Comparison of ENCODE assay signal across 25 cellular contexts in the genomic region with DNA sequence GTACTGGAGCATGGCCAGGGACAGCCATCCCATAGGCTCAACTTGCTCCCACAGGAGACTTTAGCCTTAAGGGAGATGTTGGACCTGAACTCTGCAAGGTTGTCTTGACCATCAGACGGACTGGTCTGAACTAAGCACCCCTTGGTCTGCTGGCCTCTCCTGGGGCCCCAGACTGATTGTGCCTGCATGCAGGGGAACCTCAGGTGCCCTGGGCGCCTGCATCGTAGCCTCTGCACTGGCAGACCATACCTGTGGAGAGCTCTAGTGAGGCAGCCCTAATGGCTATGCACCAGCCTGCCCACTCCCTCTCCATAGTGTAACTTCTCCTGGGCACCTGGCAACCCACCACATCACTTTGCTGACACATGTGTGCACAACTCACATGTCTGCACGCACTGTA.
"Had no signal": no experiment of that assay in that cellular context is flagged by ENCODE, and none has a peak within 500 bp of the region (broad histone marks: within the 10 kb centered on the region; RNA-seq: fewer than 3 reads in every experiment).

No MANE protein-coding gene starts in this region.

- H3K4me1 ChIP-seq: heart left ventricle, left ventricle myocardium inferior, neural progenitor cell, right atrium auricular region, spleen, tibial nerve, vagina had no signal

- H3K27me3 ChIP-seq: heart left ventricle, neural progenitor cell, ovary, right atrium auricular region, spleen, tibial nerve, vagina had no signal

- H3K4me1 Mint-ChIP-seq: mesothelial cell of epicardium; naive B cell; nephron progenitor cell; neural progenitor cell; stimulated activated naive B cell treated with anti-CD40 and anti-IgM and Interleukin-4, amounts not matched to agents 10 μg/mL and 1 μg/mL and 100 μg/mL, for 72 hours had no signal

- H3K4me3 Mint-ChIP-seq: mesothelial cell of epicardium; naive B cell; natural killer cell; nephron progenitor cell; neural progenitor cell; stimulated activated naive B cell treated with anti-CD40 and anti-IgM and Interleukin-4, amounts not matched to agents 10 μg/mL and 1 μg/mL and 100 μg/mL, for 72 hours; stimulated activated naive CD8-positive, alpha-beta T cell treated with anti-CD3 and anti-CD28 coated beads, Interleukin-15, Interleukin-2, amounts not matched to agents 100 ng/mL and 50 ng/mL, for 24 hours; type B pancreatic cell had no signal

- H3K9ac ChIP-seq: neural progenitor cell had no signal

- ATAC-seq: heart left ventricle, natural killer cell, sciatic nerve had no signal

- H3K9me3 ChIP-seq: ovary, right atrium auricular region, spleen, tibial nerve, vagina had no signal

- H3K27ac ChIP-seq: heart left ventricle, left ventricle myocardium inferior, neural progenitor cell, ovary, right atrium auricular region, spleen, tibial nerve, vagina had no signal

- H3K27ac Mint-ChIP-seq: mesothelial cell of epicardium; natural killer cell; nephron progenitor cell; neural progenitor cell; progenitor cell of endocrine pancreas; stimulated activated naive B cell treated with anti-CD40 and anti-IgM and Interleukin-4, amounts not matched to agents 10 μg/mL and 1 μg/mL and 100 μg/mL, for 72 hours; stimulated activated naive CD8-positive, alpha-beta T cell treated with anti-CD3 and anti-CD28 coated beads, Interleukin-15, Interleukin-2, amounts not matched to agents 100 ng/mL and 50 ng/mL, for 24 hours; type B pancreatic cell had no signal

- H3K4me3 ChIP-seq: heart left ventricle, left ventricle myocardium inferior, lung, neural progenitor cell, ovary, right atrium auricular region, spleen, tibial nerve, vagina had no signal

- H3K36me3 Mint-ChIP-seq: immature natural killer cell; mesothelial cell of epicardium; naive B cell; natural killer cell; neural progenitor cell; stimulated activated naive B cell treated with anti-CD40 and anti-IgM and Interleukin-4, amounts not matched to agents 10 μg/mL and 1 μg/mL and 100 μg/mL, for 72 hours; type B pancreatic cell had no signal

- H3K27me3 Mint-ChIP-seq: naive B cell; progenitor cell of endocrine pancreas; stimulated activated naive B cell treated with anti-CD40 and anti-IgM and Interleukin-4, amounts not matched to agents 10 μg/mL and 1 μg/mL and 100 μg/mL, for 72 hours; stimulated activated naive CD8-positive, alpha-beta T cell treated with anti-CD3 and anti-CD28 coated beads, Interleukin-15, Interleukin-2, amounts not matched to agents 100 ng/mL and 50 ng/mL, for 24 hours; type B pancreatic cell had no signal

- FAIRE-seq: islet of Langerhans, small intestine had no signal

- H3K36me3 ChIP-seq: heart left ventricle, left ventricle myocardium inferior, neural progenitor cell, ovary, right atrium auricular region, spleen, tibial nerve, vagina had no signal

- H3K9me3 Mint-ChIP-seq: nephron progenitor cell; neural progenitor cell; stimulated activated naive B cell treated with anti-CD40 and anti-IgM and Interleukin-4, amounts not matched to agents 10 μg/mL and 1 μg/mL and 100 μg/mL, for 72 hours; type B pancreatic cell had no signal

- DNase-seq: hypothalamus; immature natural killer cell; left ventricle myocardium inferior; mesendoderm; naive B cell; natural killer cell; nephron progenitor cell; ovary; small intestine; spleen; stimulated activated CD4-positive, alpha-beta T cell treated with anti-CD3 and anti-CD28 coated beads, Interleukin-4, amount 100 ng/mL, for 24 hours; stimulated activated naive B cell treated with anti-CD40 and anti-IgM and Interleukin-4, amounts not matched to agents 10 μg/mL and 1 μg/mL and 100 μg/mL, for 72 hours; substantia nigra had no signal
